8 cellular contexts compared by ENCODE assay signal in genomic region chr14:95561001-95561412, GRCh38. TPM values are rescaled to one million over a fixed set of nuclear protein-coding genes. Genes with fewer than 3 reads are reported as not detected.
DNase-seq lines count a peak whose midpoint lies in the region; ATAC-seq and TF ChIP-seq lines count a peak whose summit lies in the region.

No MANE protein-coding gene starts in this region.

- no peaks in the 10 kb centered on the region for H3K27me3 ChIP-seq in OCI-LY1 (ENCODE audit: insufficient read depth, low read length)

- H3K4me3 Mint-ChIP-seq in naive B cell, result peak overlapping the region in 1 of 8 donors; percentile 59

- H3K4me3 ChIP-seq in OCI-LY1 (ENCODE audit: low read depth, low read length, poor library complexity, severe bottlenecking), result no peak overlapping the region

- no peaks in the 10 kb centered on the region for H3K36me3 Mint-ChIP-seq in naive B cell

- no peaks in the 10 kb centered on the region for H3K9me2 ChIP-seq in OCI-LY1 (ENCODE audit: low read depth, low read length)

- H3K79me2 ChIP-seq in OCI-LY1 (ENCODE audit: insufficient read depth, low read length), result no peaks in the 10 kb centered on the region

- H3K27ac ChIP-seq in OCI-LY1 (ENCODE audit: low read depth, low read length, poor library complexity, severe bottlenecking), result no peak overlapping the region
- H3K27ac ChIP-seq in epithelial cell of prostate, result no peak overlapping the region

- TF ChIP-seq RAD21 in Ishikawa (IDR thresholded peaks at IDR 0.05; ENCODE audit: low read depth), result peak; percentile 99

- peaks cover 12 to 28% (median 24%) of the 10 kb centered on the region in 3 donors for H3K4me1 Mint-ChIP-seq in naive B cell

- H3K9ac ChIP-seq in OCI-LY1 (ENCODE audit: low read length), result no peak overlapping the region

- peaks cover 0 to 5% (median 0%) of the 10 kb centered on the region in 3 donors for H3K27me3 Mint-ChIP-seq in naive B cell

- no peak for TF ChIP-seq EP300 in Ishikawa (IDR thresholded peaks at IDR 0.05; ENCODE audit: borderline replicate concordance)

- no peak overlapping the region for H2AFZ ChIP-seq in OCI-LY1 (ENCODE audit: low read length)

- no peak overlapping the region for H3K4me2 ChIP-seq in OCI-LY1 (ENCODE audit: low read length)

- H4K20me1 ChIP-seq in OCI-LY1 (ENCODE audit: insufficient read depth, low read length), result no peaks in the 10 kb centered on the region

- no peaks in the 10 kb centered on the region for H3F3A ChIP-seq in OCI-LY1 (ENCODE audit: insufficient read depth, low read length)

- TF ChIP-seq CTCF in OCI-LY1 (IDR thresholded peaks at IDR 0.05; ENCODE audit: low read length), result peak; percentile 99

- no peaks in the 10 kb centered on the region for H3K9me3 Mint-ChIP-seq in naive B cell

- ATAC-seq in GM21529 (IDR thresholded peaks at IDR 0.05; ENCODE audit: unreplicated experiment) (peak; percentile 86), naive B cell (ENCODE audit: low read depth in 2 of 2) (peak; percentile 99)

- no peaks in the 10 kb centered on the region for H3K36me3 ChIP-seq in OCI-LY1 (ENCODE audit: insufficient read depth, low read length)

- H3K9me3 ChIP-seq in OCI-LY1 (ENCODE audit: low read length), result no peaks in the 10 kb centered on the region

- DNase-seq in DMS153 treated with DMSO at 0.1 percent for 48 hours (lab: John Stamatoyannopoulos, UW; ENCODE audit: unreplicated experiment) (peak; percentile 84), epithelial cell of prostate (ENCODE audit: low read depth, low spot score) (peak; percentile 54), naive B cell (peak; percentile 82)
- peak; percentile 73 for DNase-seq in activated CD8-positive, alpha-beta memory T cell treated with anti-CD3 and anti-CD28 coated beads, Interleukin-2, amount 50 U/mL, for 24 hours (ENCODE audit: extremely low read depth)
- peak; percentile 55 to 76 for DNase-seq in stimulated activated CD8-positive, alpha-beta memory T cell treated with anti-CD3 and anti-CD28 coated beads, Interleukin-7, amount 100 ng/mL, for 48 hours (ENCODE audit: extremely low read depth in 1 of 2, low read depth in 1 of 2)

- H3K4me1 ChIP-seq in OCI-LY1 (ENCODE audit: insufficient read depth, low read length, severe bottlenecking), result peaks cover 14% of the 10 kb centered on the region

- peak overlapping the region in 1 of 6 donors; percentile 11 for H3K27ac Mint-ChIP-seq in naive B cell

TF ChIP-seq in Ishikawa, 13 proteins besides CTCF, POLR2A, EP300 and RAD21:
- TF ChIP-seq CREB1 (IDR thresholded peaks at IDR 0.05; ENCODE audit: low read depth) (no peak), USF1 (IDR thresholded peaks at IDR 0.05) (no peak), TAF1 (IDR thresholded peaks at IDR 0.05; ENCODE audit: low read depth) (no peak), MAX (IDR thresholded peaks at IDR 0.05) (peak; percentile 79), CEBPB (IDR thresholded peaks at IDR 0.05) (no peak)
TF ChIP-seq in Ishikawa: peak in this region for 1.

RNA-seq across cellular contexts. Expression of gene GLRX5, which starts 26.2 kb away (rescaled TPM):
- 10 to 100 TPM; 51.3 to 98.1 (median 62.4) TPM for polyA plus RNA-seq in naive B cell (ENCODE audit: low read depth in 6 of 6)

RNA-seq across cellular contexts. Expression of gene SYNE3, which starts 44.6 kb away (rescaled TPM):
- polyA plus RNA-seq in naive B cell (ENCODE audit: low read depth in 6 of 6), result 1 to 10 TPM in 5 of 6 donors, under 1 TPM in 1; 0.71 to 9.4 (median 5.3) TPM
